1 cellular context compared by ENCODE assay signal in genomic region chr19:35136977-35137702, GRCh38.
TF ChIP-seq lines count a peak whose summit lies in the region.

No MANE protein-coding gene starts in this region.

TF ChIP-seq in HepG2, 621 proteins besides CTCF, POLR2A, EP300 and RAD21 (continued from another document and continues in another):
- TF ChIP-seq ZNF337 (CRISPR knock-in tag; IDR thresholded peaks at IDR 0.05; ENCODE audit: borderline replicate concordance, low read depth) (no peak), NR2F1 (CRISPR knock-in tag; IDR thresholded peaks at IDR 0.05) (peak; percentile 33 to 47; a peak in 1 of 4 replicates), LRRFIP1 (CRISPR knock-in tag; conservative IDR thresholded peaks at IDR 0.05) (no peak), CBX1 (IDR thresholded peaks at IDR 0.05; ENCODE audit: low read depth) (no peak), FUBP1 (CRISPR knock-in tag; IDR thresholded peaks at IDR 0.05; ENCODE audit: borderline replicate concordance) (no peak), HBP1 (CRISPR knock-in tag; IDR thresholded peaks at IDR 0.05; ENCODE audit: low read depth) (no peak), ZNF451 (CRISPR knock-in tag; IDR thresholded peaks at IDR 0.05) (no peak), ARHGAP35 (CRISPR knock-in tag; IDR thresholded peaks at IDR 0.05; ENCODE audit: borderline replicate concordance) (no peak), HES4 (CRISPR knock-in tag; IDR thresholded peaks at IDR 0.05; ENCODE audit: borderline replicate concordance) (no peak), ZNF232 (CRISPR knock-in tag; IDR thresholded peaks at IDR 0.05; ENCODE audit: borderline replicate concordance) (0 out of 2 replicates have a peak, but pooled peaks have one; percentile 60), MTERF4 (CRISPR knock-in tag; IDR thresholded peaks at IDR 0.05) (0 out of 2 replicates have a peak, but pooled peaks have one; percentile 70), SOX6 (IDR thresholded peaks at IDR 0.05) (no peak), SOX6 (CRISPR knock-in tag; IDR thresholded peaks at IDR 0.05) (peak; percentile 84), KLF13 (CRISPR knock-in tag; IDR thresholded peaks at IDR 0.05) (no peak), JUNB (CRISPR knock-in tag; IDR thresholded peaks at IDR 0.05; ENCODE audit: borderline replicate concordance) (no peak), ZNF446 (CRISPR knock-in tag; IDR thresholded peaks at IDR 0.05) (0 out of 2 replicates have a peak, but pooled peaks have one; percentile 62), ZNF281 (CRISPR knock-in tag; IDR thresholded peaks at IDR 0.05; ENCODE audit: borderline replicate concordance) (no peak), HCFC1 (IDR thresholded peaks at IDR 0.05; ENCODE audit: low read depth, low read length) (no peak), RARG (CRISPR knock-in tag; IDR thresholded peaks at IDR 0.05; ENCODE audit: low read depth) (no peak), TSC22D2 (CRISPR knock-in tag; IDR thresholded peaks at IDR 0.05; ENCODE audit: borderline replicate concordance) (no peak), ZNF256 (CRISPR knock-in tag; conservative IDR thresholded peaks at IDR 0.05) (no peak), EEA1 (CRISPR knock-in tag; IDR thresholded peaks at IDR 0.05; ENCODE audit: borderline replicate concordance) (no peak), ZNF747 (CRISPR knock-in tag; IDR thresholded peaks at IDR 0.05; ENCODE audit: borderline replicate concordance) (peak; percentile 20; the same call in 1 of the 2 replicates), FOXP4 (CRISPR knock-in tag; IDR thresholded peaks at IDR 0.05) (peak; percentile 53), ZBTB3 (CRISPR knock-in tag; IDR thresholded peaks at IDR 0.05; ENCODE audit: borderline replicate concordance, low read depth) (peak; percentile 65; the same call in 1 of the 2 replicates), ZNF570 (CRISPR knock-in tag; IDR thresholded peaks at IDR 0.05; ENCODE audit: borderline replicate concordance) (no peak), ZFX (CRISPR knock-in tag; IDR thresholded peaks at IDR 0.05; ENCODE audit: low read depth) (peak; percentile 47; the same call in 1 of the 2 replicates), ZNF713 (CRISPR knock-in tag; IDR thresholded peaks at IDR 0.05) (no peak), HNF4G (IDR thresholded peaks at IDR 0.05; ENCODE audit: borderline replicate concordance, low read depth, low read length) (no peak), HNF4G (CRISPR knock-in tag; IDR thresholded peaks at IDR 0.05; ENCODE audit: borderline replicate concordance, low read depth) (peak; percentile 30; the same call in 1 of the 2 replicates), NFIB (CRISPR knock-in tag; IDR thresholded peaks at IDR 0.05; ENCODE audit: borderline replicate concordance) (no peak), GTF2F1 (IDR thresholded peaks at IDR 0.05; ENCODE audit: low read length) (no peak), JDP2 (CRISPR knock-in tag; IDR thresholded peaks at IDR 0.05; ENCODE audit: borderline replicate concordance) (no peak), NFATC3 (CRISPR knock-in tag; IDR thresholded peaks at IDR 0.05) (no peak), ZBTB1 (CRISPR knock-in tag; IDR thresholded peaks at IDR 0.05; ENCODE audit: borderline replicate concordance) (0 out of 2 replicates have a peak, but pooled peaks have one; percentile 62), ZNF780A (CRISPR knock-in tag; IDR thresholded peaks at IDR 0.05) (no peak), ZNF883 (CRISPR knock-in tag; IDR thresholded peaks at IDR 0.05; ENCODE audit: not compliant biosample characterization) (peak; percentile 23), HNRNPH1 (optimal IDR thresholded peaks at IDR 0.05; ENCODE audit: low read depth, low read length) (no peak), BATF2 (CRISPR knock-in tag; IDR thresholded peaks at IDR 0.05) (no peak), ZNF333 (CRISPR knock-in tag; IDR thresholded peaks at IDR 0.05; ENCODE audit: borderline replicate concordance) (no peak), ZNF740 (CRISPR knock-in tag; IDR thresholded peaks at IDR 0.05) (no peak), ZNF629 (CRISPR knock-in tag; conservative IDR thresholded peaks at IDR 0.05) (no peak), SNAI1 (CRISPR knock-in tag; IDR thresholded peaks at IDR 0.05; ENCODE audit: borderline replicate concordance) (no peak), AGO2 (optimal IDR thresholded peaks at IDR 0.05; ENCODE audit: low read depth, low read length) (no peak), ZSCAN12 (CRISPR knock-in tag; IDR thresholded peaks at IDR 0.05) (no peak), HINFP (CRISPR knock-in tag; IDR thresholded peaks at IDR 0.05; ENCODE audit: low read depth) (no peak), TRAFD1 (CRISPR knock-in tag; IDR thresholded peaks at IDR 0.05; ENCODE audit: borderline replicate concordance) (peak; percentile 89; the same call in 1 of the 2 replicates), ZNF331 (CRISPR knock-in tag; IDR thresholded peaks at IDR 0.05) (no peak), ZNF124 (CRISPR knock-in tag; IDR thresholded peaks at IDR 0.05) (no peak), AGO1 (IDR thresholded peaks at IDR 0.05; ENCODE audit: low read depth, low read length, poor library complexity, severe bottlenecking) (no peak), MYC (CRISPR knock-in tag; IDR thresholded peaks at IDR 0.05; ENCODE audit: borderline replicate concordance) (peak; percentile 34; the same call in 1 of the 2 replicates), ZNF616 (CRISPR knock-in tag; IDR thresholded peaks at IDR 0.05; ENCODE audit: low read depth) (0 out of 2 replicates have a peak, but pooled peaks have one; percentile 15)
